In the genomic region with DNA sequence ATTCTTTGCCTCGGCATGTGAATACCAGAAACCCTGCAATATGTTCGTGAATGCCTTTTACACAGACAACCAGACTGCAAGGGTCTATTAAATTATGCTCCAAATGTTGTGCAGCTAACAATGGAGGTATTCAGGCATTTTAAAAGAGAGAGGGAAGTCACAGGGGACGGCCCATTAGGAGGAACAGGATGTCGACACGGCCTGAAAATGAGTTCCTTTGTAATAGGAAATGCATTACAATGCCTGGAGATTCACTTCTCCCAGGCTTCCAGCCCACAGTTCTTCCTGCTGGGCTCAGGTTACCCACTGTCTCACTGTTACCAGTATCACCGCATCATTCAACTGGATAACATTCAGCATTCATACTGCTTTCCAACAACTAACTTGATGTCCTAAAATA, we compare ENCODE assay signal across 8 cellular contexts. TPM values are rescaled to one million over a fixed set of nuclear protein-coding genes. Genes with fewer than 3 reads are reported as not detected.
DNase-seq lines count a peak whose midpoint lies in the region; ATAC-seq and TF ChIP-seq lines count a peak whose summit lies in the region.

No MANE protein-coding gene starts in this region.

- ATAC-seq in CD4-positive, CD25-positive, alpha-beta regulatory T cell (ENCODE audit: low read depth in 2 of 2) = no peak
- no peak for ATAC-seq in activated CD8-positive, alpha-beta T cell treated with anti-CD3 and anti-CD28 coated beads for 36 hours
- ATAC-seq in gastrocnemius medialis (no peak), HG02571 (IDR thresholded peaks at IDR 0.05; ENCODE audit: unreplicated experiment) (no peak), GM18511 (IDR thresholded peaks at IDR 0.05; ENCODE audit: unreplicated experiment) (no peak)

- H3K9me3 ChIP-seq in CD4-positive, CD25-positive, alpha-beta regulatory T cell (ENCODE audit: control insufficient read depth in 2 of 2, low read length in 2 of 2) = no peaks in the 10 kb centered on the region
- H3K9me3 ChIP-seq in gastrocnemius medialis = no peaks in the 10 kb centered on the region

- no peaks in the 10 kb centered on the region for H3K9me3 Mint-ChIP-seq in CD4-positive, CD25-positive, alpha-beta regulatory T cell
- no peaks in the 10 kb centered on the region for H3K9me3 Mint-ChIP-seq in IgD-negative memory B cell
- no peaks in the 10 kb centered on the region for H3K9me3 Mint-ChIP-seq in activated CD8-positive, alpha-beta T cell treated with anti-CD3 and anti-CD28 coated beads for 36 hours

- intact Hi-C loops in activated CD8-positive, alpha-beta T cell treated with anti-CD3 and anti-CD28 coated beads for 36 hours (cut with micrococcal nuclease) = loop anchor here (5.0 kb wide), 5 partner anchors 112 to 333 kb away; a partner anchor contains a TSS
- intact Hi-C loops in gastrocnemius medialis (cut with DNase I; ENCODE audit: low total_unique reads) = loop anchor here (2.0 to 5.0 kb wide), 4 partner anchors 103 to 1208 kb away; a partner anchor contains a TSS

- H3K4me1 Mint-ChIP-seq in CD4-positive, CD25-positive, alpha-beta regulatory T cell = peaks cover 16 to 66% (median 43%) of the 10 kb centered on the region in 4 donors
- peaks cover 47 to 62% (median 55%) of the 10 kb centered on the region in 3 donors for H3K4me1 Mint-ChIP-seq in IgD-negative memory B cell
- H3K4me1 Mint-ChIP-seq in activated CD8-positive, alpha-beta T cell treated with anti-CD3 and anti-CD28 coated beads for 36 hours (ENCODE audit: low read depth) = peaks cover 52% of the 10 kb centered on the region

- H3K27me3 ChIP-seq in CD4-positive, CD25-positive, alpha-beta regulatory T cell (ENCODE audit: control insufficient read depth, insufficient read depth, low read length) = no peaks in the 10 kb centered on the region
- H3K27me3 ChIP-seq in gastrocnemius medialis = peaks cover 45 to 70% (median 63%) of the 10 kb centered on the region in 3 donors

- H3K27me3 Mint-ChIP-seq in CD4-positive, CD25-positive, alpha-beta regulatory T cell = peaks cover 20% of the 10 kb centered on the region
- H3K27me3 Mint-ChIP-seq in IgD-negative memory B cell = peaks cover 2% of the 10 kb centered on the region
- H3K27me3 Mint-ChIP-seq in activated CD8-positive, alpha-beta T cell treated with anti-CD3 and anti-CD28 coated beads for 36 hours = peaks cover 19% of the 10 kb centered on the region

- no peak overlapping the region for H3K27ac ChIP-seq in CD4-positive, CD25-positive, alpha-beta regulatory T cell (ENCODE audit: insufficient read depth, low read length, poor library complexity, severe bottlenecking)
- peak overlapping the region; percentile 78 to 85 (median 82) for H3K27ac ChIP-seq in gastrocnemius medialis

- no peaks in the 10 kb centered on the region for H3K36me3 Mint-ChIP-seq in CD4-positive, CD25-positive, alpha-beta regulatory T cell
- no peaks in the 10 kb centered on the region for H3K36me3 Mint-ChIP-seq in IgD-negative memory B cell
- peaks cover 30% of the 10 kb centered on the region for H3K36me3 Mint-ChIP-seq in activated CD8-positive, alpha-beta T cell treated with anti-CD3 and anti-CD28 coated beads for 36 hours (ENCODE audit: low read depth)

- DNase-seq in CD4-positive, CD25-positive, alpha-beta regulatory T cell = no peak
- no peak for DNase-seq in activated CD8-positive, alpha-beta T cell treated with anti-CD3 and anti-CD28 coated beads for 36 hours
- DNase-seq in hippocampal formation (lab: John Stamatoyannopoulos, UW) (peak; percentile 21 to 36), gastrocnemius medialis (peak in 1 of 2 donors; percentile 14)
- DNase-seq in activated CD4-positive, CD25-positive, alpha-beta regulatory T cell treated with anti-CD3 and anti-CD28 coated beads, Interleukin-2, amount 50 U/mL, for 72 hours = no peak

- peak overlapping the region in 1 of 3 donors; percentile 85 for H3K27ac Mint-ChIP-seq in CD4-positive, CD25-positive, alpha-beta regulatory T cell
- H3K27ac Mint-ChIP-seq in IgD-negative memory B cell = peak overlapping the region in 2 of 3 donors; percentile 72 to 96
- no peak overlapping the region for H3K27ac Mint-ChIP-seq in activated CD8-positive, alpha-beta T cell treated with anti-CD3 and anti-CD28 coated beads for 36 hours

- peak in 1 of 2 donors; percentile 23 for TF ChIP-seq POLR2A in gastrocnemius medialis (IDR thresholded peaks at IDR 0.05)

- POLR2A ChIA-PET in activated CD8-positive, alpha-beta T cell treated with anti-CD3 and anti-CD28 coated beads for 36 hours (lab: Charles Lee) = interaction anchor here (0.5 to 1.0 kb wide), 4 partner anchors 106 to 328 kb away, joined by 3 to 4 read pairs (median 4); no protein-coding TSS in a partner anchor

- peaks cover 69% of the 10 kb centered on the region for H3K4me1 ChIP-seq in CD4-positive, CD25-positive, alpha-beta regulatory T cell (ENCODE audit: control insufficient read depth, insufficient read depth, low read length, poor library complexity, severe bottlenecking)
- H3K4me1 ChIP-seq in gastrocnemius medialis = peaks cover 11 to 32% of the 10 kb centered on the region in 2 donors

- peak overlapping the region; percentile 84 for H3K4me3 ChIP-seq in CD4-positive, CD25-positive, alpha-beta regulatory T cell (ENCODE audit: low read depth, low read length)
- H3K4me3 ChIP-seq in gastrocnemius medialis = peak overlapping the region; percentile 71 to 77 (median 74)

- H3K36me3 ChIP-seq in CD4-positive, CD25-positive, alpha-beta regulatory T cell (ENCODE audit: control insufficient read depth, insufficient read depth, low read length) = no peaks in the 10 kb centered on the region
- no peaks in the 10 kb centered on the region for H3K36me3 ChIP-seq in gastrocnemius medialis

- CTCF ChIA-PET in activated CD8-positive, alpha-beta T cell treated with anti-CD3 and anti-CD28 coated beads for 36 hours (lab: Charles Lee) = interaction anchor here (0.8 to 2.6 kb wide), 2 partner anchors 112 to 331 kb away, joined by 3 to 10 read pairs; no protein-coding TSS in a partner anchor

- in situ Hi-C loops in gastrocnemius medialis (cut with MboI; ENCODE audit: low sequenced_read_pairs in 4 of 4) = no loop called here

- no peak for TF ChIP-seq CTCF in activated CD8-positive, alpha-beta T cell treated with anti-CD3 and anti-CD28 coated beads for 36 hours (IDR thresholded peaks at IDR 0.05)
- TF ChIP-seq CTCF in gastrocnemius medialis (IDR thresholded peaks at IDR 0.05 in 4 of 5, conservative IDR thresholded peaks at IDR 0.05 in 1 of 5) = no peak

- peak overlapping the region; percentile 94 to 98 (median 96) for H3K4me3 Mint-ChIP-seq in CD4-positive, CD25-positive, alpha-beta regulatory T cell
- H3K4me3 Mint-ChIP-seq in IgD-negative memory B cell = peak overlapping the region in 3 of 4 donors; percentile 42 to 99 (median 95)
- peak overlapping the region; percentile 94 for H3K4me3 Mint-ChIP-seq in activated CD8-positive, alpha-beta T cell treated with anti-CD3 and anti-CD28 coated beads for 36 hours

RNA-seq across cellular contexts. Expression of a gene that starts 2.5 kb away (rescaled TPM):
- total RNA-seq in CD4-positive, CD25-positive, alpha-beta regulatory T cell = 19.0 TPM
- 10 to 100 TPM in 3 of 4 donors, 1 to 10 TPM in 1; 8.8 to 27.1 (median 13.4) TPM for polyA plus RNA-seq in CD4-positive, CD25-positive, alpha-beta regulatory T cell
- polyA plus RNA-seq in IgD-negative memory B cell = 7.7 TPM
- 10 to 100 TPM; 15.3 to 16.6 TPM for total RNA-seq in activated CD8-positive, alpha-beta T cell treated with anti-CD3 and anti-CD28 coated beads for 36 hours
- total RNA-seq in gastrocnemius medialis = 10 to 100 TPM in 3 of 4 donors, 1 to 10 TPM in 1; 4.2 to 23.8 (median 12.1) TPM

Comparison
In these comparisons a context has a peak if more than half of its experiments do, and no peak if none do; other contexts are left out.
1. DNase-seq: peak in hippocampal formation (2 of 2); none in CD4-positive, CD25-positive, alpha-beta regulatory T cell (0 of 3), activated CD8-positive, alpha-beta T cell treated with anti-CD3 and anti-CD28 coated beads for 36 hours (single experiment) and activated CD4-positive, CD25-positive, alpha-beta regulatory T cell treated with anti-CD3 and anti-CD28 coated beads, Interleukin-2, amount 50 U/mL, for 72 hours (single experiment).
2. Peak in every context shown above with its lines, with median percentiles within 50 percentile points of each other: H3K4me3 Mint-ChIP-seq.